Comparison of ENCODE assay signal across 20 cellular contexts in genomic region chr9:131712151-131712716, GRCh38. TPM values are rescaled to one million over a fixed set of nuclear protein-coding genes. Genes with fewer than 3 reads are reported as not detected.
A peak's percentile ranks its signal among the peaks of the same experiment; 100 is the strongest.
DNase-seq lines count a peak whose midpoint lies in the region; ATAC-seq and TF ChIP-seq lines count a peak whose summit lies in the region.
"Had no signal": no experiment of that assay in that cellular context is flagged by ENCODE, and none has a peak within 500 bp of the region (broad histone marks: within the 10 kb centered on the region; RNA-seq: fewer than 3 reads in every experiment).

No MANE protein-coding gene starts in this region.

- H3T11ph ChIP-seq in H9 (ENCODE audit: low read length): no peak overlapping the region

- H2BK15ac ChIP-seq in H9 (ENCODE audit: low read depth, low read length): no peak overlapping the region

- no peak overlapping the region for H4K91ac ChIP-seq in H9 (ENCODE audit: insufficient read length, low read depth, low read length)

- H3K4me3 ChIP-seq in BLaER1 (no peak overlapping the region), mesodermal cell (ENCODE audit: extremely low read depth, insufficient read depth, low read length, poor library complexity, severe bottlenecking) (no peak overlapping the region)
- H3K4me3 ChIP-seq: adrenal gland had no signal

- no peak overlapping the region for H2AK5ac ChIP-seq in H9 (ENCODE audit: insufficient read length, low read length)

- H2BK120ac ChIP-seq in H9 (ENCODE audit: low read depth, low read length, poor library complexity, severe bottlenecking): no peak overlapping the region

- H3K4me1 ChIP-seq in BLaER1 (peaks cover 66% of the 10 kb centered on the region), H9 (ENCODE audit: insufficient read depth, low read length) (peaks cover 9% of the 10 kb centered on the region; the same call in 1 of the 2 replicates), mesodermal cell (ENCODE audit: control insufficient read depth, insufficient read depth, low read length, poor library complexity, severe bottlenecking) (peaks cover 60% of the 10 kb centered on the region)

- no peak overlapping the region for H2BK20ac ChIP-seq in H9 (ENCODE audit: low read depth, low read length, poor library complexity, severe bottlenecking)

- ATAC-seq in central memory CD8-positive, alpha-beta T cell (replicated peaks; ENCODE audit: extremely low read depth, poor library complexity, severe bottlenecking): no peak
- ATAC-seq: activated T-cell treated with anti-CD3 and anti-CD28 coated beads, Interleukin-2, amount 50 U/mL, for 4 hours had no signal

- H3K36me3 Mint-ChIP-seq in H9 (ENCODE audit: insufficient read depth in 1 of 3, low read depth in 3 of 3): no peaks in the 10 kb centered on the region; a peak in 1 of 7 replicates
- H3K36me3 Mint-ChIP-seq in central memory CD8-positive, alpha-beta T cell (ENCODE audit: insufficient read depth): peaks cover 15% of the 10 kb centered on the region

- no peak overlapping the region for H3K18ac ChIP-seq in H9 (ENCODE audit: insufficient read length, low read depth, low read length)

- H3K27me3 ChIP-seq in BLaER1 (no peaks in the 10 kb centered on the region), H9 (ENCODE audit: insufficient read depth, low read length) (no peaks in the 10 kb centered on the region)
- H3K27me3 ChIP-seq: adrenal gland had no signal

- peaks cover 49% of the 10 kb centered on the region for H3K36me3 ChIP-seq in BLaER1
- H3K36me3 ChIP-seq in mesodermal cell (ENCODE audit: control insufficient read depth, insufficient read depth, low read length): peaks cover 8% of the 10 kb centered on the region
- H3K36me3 ChIP-seq: adrenal gland had no signal

- H4K8ac ChIP-seq in H9 (replicated peaks; ENCODE audit: insufficient read length, low read depth, low read length): no peak overlapping the region

- peaks cover 100% of the 10 kb centered on the region for H4K20me1 ChIP-seq in BLaER1
- H4K20me1 ChIP-seq in H9 (ENCODE audit: control insufficient read depth, insufficient read depth, insufficient read length): no peaks in the 10 kb centered on the region

- H3K4me2 ChIP-seq in BLaER1 (0 out of 2 replicates have a peak overlapping the region, but pooled peaks have one; percentile 4), H9 (ENCODE audit: insufficient read depth, insufficient read length, low read length) (no peak overlapping the region)

- no peak overlapping the region for H4K5ac ChIP-seq in H9 (ENCODE audit: insufficient read length, low read depth, low read length)

- peak overlapping the region in 2 of 3 experiments; percentile 50 to 52; a peak in 1 of 7 replicates for H3K27ac Mint-ChIP-seq in H9
- peak overlapping the region; percentile 73 for H3K27ac Mint-ChIP-seq in central memory CD8-positive, alpha-beta T cell (ENCODE audit: low read depth)

- H3K9me3 ChIP-seq in BLaER1 (no peaks in the 10 kb centered on the region), H9 (ENCODE audit: control insufficient read depth, low read depth, low read length) (no peaks in the 10 kb centered on the region), mesodermal cell (ENCODE audit: control insufficient read depth, low read length) (no peaks in the 10 kb centered on the region)
- H3K9me3 ChIP-seq: adrenal gland had no signal

- no peaks in the 10 kb centered on the region for H3K27me3 Mint-ChIP-seq in H9 (ENCODE audit: low read depth)
- H3K27me3 Mint-ChIP-seq in central memory CD8-positive, alpha-beta T cell: no peaks in the 10 kb centered on the region

- no peak for TF ChIP-seq CTCF in H9 (conservative IDR thresholded peaks at IDR 0.05)

- peaks cover 7% of the 10 kb centered on the region for H3K79me1 ChIP-seq in H9 (ENCODE audit: insufficient read depth, low read depth, low read length, poor library complexity, severe bottlenecking)

- H2AFZ ChIP-seq in H9 (ENCODE audit: low read length): no peak overlapping the region

- H2BK12ac ChIP-seq in H9 (ENCODE audit: insufficient read length, low read depth, low read length): no peak overlapping the region

- no CpG with 5 or more reads among the region's 10 CpGs for WGBS in H9 (ENCODE audit: extremely low coverage, insufficient read length, low lambda C conversion rate)
- WGBS in mesodermal cell (ENCODE audit: insufficient coverage in 2 of 2), 2 experiments: 84 to 95% methylated on average over 7 to 8 of the region's 10 CpGs

- no peak overlapping the region for H3K23ac ChIP-seq in H9 (ENCODE audit: insufficient read length, low read depth, low read length)

- no peak overlapping the region for H3K4ac ChIP-seq in H9 (ENCODE audit: low read depth, low read length)

- H3K4me1 Mint-ChIP-seq in H9: peaks cover 39 to 45% of the 10 kb centered on the region in 2 experiments
- H3K4me1 Mint-ChIP-seq in central memory CD8-positive, alpha-beta T cell: peaks cover 67% of the 10 kb centered on the region

- no peaks in the 10 kb centered on the region for H3K23me2 ChIP-seq in H9 (ENCODE audit: insufficient read length, low read depth, low read length, poor library complexity, severe bottlenecking)

- H3K79me2 ChIP-seq in H9 (ENCODE audit: insufficient read depth, low read length): peaks cover 5% of the 10 kb centered on the region; the same call in 1 of the 2 replicates

- H3K14ac ChIP-seq in H9 (ENCODE audit: insufficient read depth, low read length): no peak overlapping the region

- H3K27ac ChIP-seq in BLaER1 (peak overlapping the region; percentile 7; the same call in 1 of the 2 replicates), H9 (ENCODE audit: insufficient read length, low read depth, low read length) (no peak overlapping the region), mesodermal cell (ENCODE audit: low read depth, low read length, severe bottlenecking) (peak overlapping the region; percentile 0)

- DNase-seq in H9 (no peak), ureter (ENCODE audit: low spot score) (no peak), NCI-H774 (lab: John Stamatoyannopoulos, UW) (no peak), anterior cingulate cortex (lab: John Stamatoyannopoulos, UW) (no peak)
- no peak for DNase-seq in central memory CD8-positive, alpha-beta T cell (ENCODE audit: low spot score in 2 of 2)
- DNase-seq in NK-92 treated with Interleukin-12 subunit alpha and Interleukin-12 subunit beta, amount 100 ng/mL, for 24 hours (lab: John Stamatoyannopoulos, UW): no peak
- DNase-seq: activated CD4-positive, alpha-beta T cell treated with anti-CD3 and anti-CD28 coated beads for 48 hours; activated T-cell treated with anti-CD3 and anti-CD28 coated beads, Interleukin-2, amount 50 U/mL, for 4 hours; AML-193; DMS79; hippocampal formation; MV-4-11; NCI-H2081; NCI-H526 treated with DMSO at 0.1 percent for 48 hours; stimulated activated CD4-positive, alpha-beta T cell treated with anti-CD3 and anti-CD28 coated beads, Interleukin-2, amount 100 ng/mL, for 48 hours; stimulated activated CD8-positive, alpha-beta memory T cell treated with anti-CD3 and anti-CD28 coated beads, Interleukin-4, amount 100 ng/mL, for 48 hours had no signal

- no peak overlapping the region for H3K9ac ChIP-seq in BLaER1
- H3K9ac ChIP-seq in H9 (ENCODE audit: extremely low read depth, insufficient read length, low read length): no peak overlapping the region

- H3K56ac ChIP-seq in H9 (ENCODE audit: insufficient read length, low read depth, low read length): no peak overlapping the region

- no peak overlapping the region for H3K4me3 Mint-ChIP-seq in H9
- H3K4me3 Mint-ChIP-seq in central memory CD8-positive, alpha-beta T cell: no peak overlapping the region
- H3K4me3 Mint-ChIP-seq: activated T-cell treated with anti-CD3 and anti-CD28 coated beads, Interleukin-2, amount 50 U/mL, for 4 hours; nephron had no signal

- H3K9me3 Mint-ChIP-seq in H9: no peaks in the 10 kb centered on the region
- no peaks in the 10 kb centered on the region for H3K9me3 Mint-ChIP-seq in central memory CD8-positive, alpha-beta T cell
- H3K9me3 Mint-ChIP-seq: activated T-cell treated with anti-CD3 and anti-CD28 coated beads, Interleukin-2, amount 50 U/mL, for 4 hours; nephron had no signal

- no peak overlapping the region for H2BK5ac ChIP-seq in H9 (ENCODE audit: insufficient read length, low read length)

RNA-seq across cellular contexts. Expression of gene RAPGEF1, which starts 27.6 kb away (rescaled TPM):
- 53.9 and 55.6 TPM in 2 replicates for total RNA-seq in H9 (2021)
- 44.1 TPM for polyA plus RNA-seq in mesodermal cell (2013, experiment 1 of 2)
- 41.0 TPM for polyA plus RNA-seq in mesodermal cell (2013, experiment 2 of 2)
- 64.9 TPM for total RNA-seq in ureter
